ENCODE assay signal across 8 cellular contexts in the genomic region with DNA sequence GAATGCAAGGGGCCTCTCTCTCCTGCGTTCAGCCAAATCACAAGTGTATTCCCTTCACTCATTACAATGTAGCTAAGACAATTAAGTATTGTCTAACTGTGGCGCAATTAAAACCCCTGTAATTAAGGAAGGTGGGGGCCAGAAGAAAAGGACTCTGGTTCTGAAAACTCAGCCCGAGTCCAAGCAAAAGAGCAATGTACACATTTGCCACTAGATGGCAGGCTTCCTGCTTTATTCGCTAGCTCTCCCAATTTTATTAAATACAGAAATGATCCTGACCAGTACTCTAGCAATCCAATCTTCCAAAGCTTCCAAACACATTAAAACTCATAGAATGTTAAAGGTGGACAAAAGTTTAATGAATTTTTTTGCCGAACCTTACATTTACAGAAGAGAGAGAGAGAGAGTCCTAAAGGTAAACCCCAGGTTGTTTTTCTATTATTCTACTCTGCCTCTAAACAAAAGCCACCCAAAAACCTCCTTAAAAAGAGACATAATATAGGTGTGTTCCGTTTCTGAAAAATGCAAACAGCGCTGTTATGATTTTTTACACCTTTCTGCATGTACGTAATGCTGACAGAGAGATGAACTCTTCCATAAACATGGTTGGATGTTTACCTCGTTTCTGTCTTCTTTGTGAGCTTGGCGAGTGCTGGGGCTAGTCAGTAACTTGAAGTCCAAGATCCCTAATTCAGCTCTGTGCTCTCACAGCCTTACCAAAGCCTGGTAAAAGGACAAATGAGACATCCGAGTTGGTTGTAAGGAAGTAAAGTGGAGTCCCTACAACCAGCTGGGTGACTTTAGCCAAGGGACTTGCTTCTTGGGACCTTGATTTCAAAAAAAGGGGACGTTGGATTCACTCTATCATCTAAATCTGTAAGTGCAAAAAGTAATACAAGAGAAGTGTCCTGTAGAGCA. TPM values are rescaled to one million over a fixed set of nuclear protein-coding genes. Genes with fewer than 3 reads are reported as not detected.
DNase-seq lines count a peak whose midpoint lies in the region; ATAC-seq and TF ChIP-seq lines count a peak whose summit lies in the region.

No MANE protein-coding gene starts in this region.

- ATAC-seq in GM18517 (IDR thresholded peaks at IDR 0.05; ENCODE audit: unreplicated experiment) (no peak), GM19395 (IDR thresholded peaks at IDR 0.05; ENCODE audit: unreplicated experiment) (no peak)

- peak; percentile 92 for TF ChIP-seq CTCF in 22Rv1 (IDR thresholded peaks at IDR 0.05)
- peak; percentile 80 for TF ChIP-seq CTCF in neural crest cell (conservative IDR thresholded peaks at IDR 0.05)

- DNase-seq in EH (ENCODE audit: low read depth): peak; percentile 56
- peak; percentile 61 for DNase-seq in NCI-H1105 (lab: John Stamatoyannopoulos, UW)
- DNase-seq in SW480 (ENCODE audit: low spot score): peak; percentile 62
- peak; percentile 16 for DNase-seq in fibroblast of gingiva (ENCODE audit: low read depth)
- peak; percentile 38 for DNase-seq in neural crest cell (ENCODE audit: low read depth, low spot score)

- no peaks in the 10 kb centered on the region for H3K27me3 Mint-ChIP-seq in neural crest cell (ENCODE audit: low read depth)

- no peak overlapping the region for H3K4me3 Mint-ChIP-seq in neural crest cell

- peaks cover 26% of the 10 kb centered on the region for H3K4me1 Mint-ChIP-seq in neural crest cell

- H3K9me3 Mint-ChIP-seq in neural crest cell: peaks cover under 1% of the 10 kb centered on the region

- peak overlapping the region; percentile 46 for H3K27ac Mint-ChIP-seq in neural crest cell (ENCODE audit: unreplicated experiment)

- no peak overlapping the region for H3K27ac ChIP-seq in 22Rv1

- H3K36me3 Mint-ChIP-seq in neural crest cell (ENCODE audit: low read depth): no peaks in the 10 kb centered on the region

RNA-seq across cellular contexts. Expression of a gene that starts 50.9 kb away (rescaled TPM):
- 68.1 and 72.0 TPM in 2 replicates for total RNA-seq in neural crest cell
